17 cellular contexts compared by ENCODE assay signal in the genomic region with DNA sequence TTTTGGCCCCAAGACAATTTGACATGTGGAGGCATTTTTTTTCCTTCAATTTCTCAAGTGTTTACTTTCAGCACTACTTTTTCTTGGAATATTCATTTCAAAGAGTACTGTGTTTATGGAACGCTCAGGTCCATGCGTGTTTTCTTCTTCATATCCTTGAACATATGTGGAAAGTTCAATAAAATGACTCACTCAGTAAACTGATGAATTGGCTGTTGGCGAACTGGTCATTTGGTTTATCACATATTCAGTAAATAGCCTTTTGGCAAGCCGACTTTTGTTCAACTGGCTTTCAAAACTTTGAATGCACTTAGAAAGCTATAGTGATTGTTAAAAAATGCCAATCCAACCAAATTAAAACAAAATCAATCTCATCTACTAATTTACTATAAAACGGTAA.
DNase-seq lines count a peak whose midpoint lies in the region; ATAC-seq and TF ChIP-seq lines count a peak whose summit lies in the region.
"Had no signal": no experiment of that assay in that cellular context is flagged by ENCODE, and none has a peak within 500 bp of the region (broad histone marks: within the 10 kb centered on the region; RNA-seq: fewer than 3 reads in every experiment).

No MANE protein-coding gene starts in this region.

- no peak for ATAC-seq in HG03469 (IDR thresholded peaks at IDR 0.05; ENCODE audit: unreplicated experiment)
- no peak for ATAC-seq in GM18502 (IDR thresholded peaks at IDR 0.05; ENCODE audit: poor library complexity, unreplicated experiment)

- no peak overlapping the region for H3K27ac Mint-ChIP-seq in neural progenitor cell
- H3K27ac Mint-ChIP-seq: CD4-positive, CD25-positive, alpha-beta regulatory T cell; T-helper 1 cell treated with Interleukin-12 subunit alpha and Interleukin-12 subunit beta and Interleukin-4 antibody, amounts not matched to agents 30 μg/mL and 1 μg/mL, for 36 hours had no signal

- TF ChIP-seq POLR2A in vagina (IDR thresholded peaks at IDR 0.05), result no peak

- no peak overlapping the region for H3K9ac ChIP-seq in neural progenitor cell

- H3K4me1 ChIP-seq in neural progenitor cell, result no peaks in the 10 kb centered on the region
- no peaks in the 10 kb centered on the region for H3K4me1 ChIP-seq in vagina
- H3K4me1 ChIP-seq: BE2C, SJCRH30 had no signal

- peaks cover 7% of the 10 kb centered on the region for H3K4me1 Mint-ChIP-seq in neural progenitor cell

- peaks cover 2% of the 10 kb centered on the region for H3K9me3 Mint-ChIP-seq in neural progenitor cell
- H3K9me3 Mint-ChIP-seq: T-helper 1 cell treated with Interleukin-12 subunit alpha and Interleukin-12 subunit beta and Interleukin-4 antibody, amounts not matched to agents 30 μg/mL and 1 μg/mL, for 36 hours had no signal

- H3K9me3 ChIP-seq in neural progenitor cell (ENCODE audit: low read depth) (no peaks in the 10 kb centered on the region), vagina (no peaks in the 10 kb centered on the region)
- H3K9me3 ChIP-seq: BE2C, MG63, SJCRH30 had no signal

- TF ChIP-seq CTCF in neural progenitor cell (IDR thresholded peaks at IDR 0.05), result no peak
- TF ChIP-seq CTCF in vagina (IDR thresholded peaks at IDR 0.05), result no peak

- DNase-seq in DMS53 treated with DMSO at 0.1 percent for 48 hours (lab: John Stamatoyannopoulos, UW; ENCODE audit: unreplicated experiment) (peak; percentile 48), NCI-H69 (lab: John Stamatoyannopoulos, UW) (peak; percentile 38), epithelial cell of prostate (ENCODE audit: low read depth, low spot score) (peak; percentile 20), neural progenitor cell (ENCODE audit: low spot score) (no peak), vagina (ENCODE audit: extremely low spot score in 2 of 2) (no peak)
- DNase-seq in stimulated activated CD4-positive, alpha-beta T cell treated with anti-CD3 and anti-CD28 coated beads, Interleukin-1b, Interleukin-23, amount 100 ng/mL, for 48 hours, result no peak
- DNase-seq: BE2C; CD4-positive, CD25-positive, alpha-beta regulatory T cell; COR-L47; MG63; NCI-H1048; NCI-H1436; NCI-H2029; SJCRH30 had no signal

- H3K4me3 Mint-ChIP-seq in neural progenitor cell, result no peak overlapping the region
- H3K4me3 Mint-ChIP-seq: T-helper 1 cell treated with Interleukin-12 subunit alpha and Interleukin-12 subunit beta and Interleukin-4 antibody, amounts not matched to agents 30 μg/mL and 1 μg/mL, for 36 hours had no signal

- no peaks in the 10 kb centered on the region for H3K36me3 Mint-ChIP-seq in neural progenitor cell
- H3K36me3 Mint-ChIP-seq: CD4-positive, CD25-positive, alpha-beta regulatory T cell had no signal

- H3K27me3 ChIP-seq in neural progenitor cell (no peaks in the 10 kb centered on the region), vagina (no peaks in the 10 kb centered on the region)
- H3K27me3 ChIP-seq: BE2C, MG63, SJCRH30 had no signal

- no peaks in the 10 kb centered on the region for H3K79me2 ChIP-seq in neural progenitor cell (ENCODE audit: low read depth)

- H3K27ac ChIP-seq in epithelial cell of prostate, result peak overlapping the region; percentile 7
- H3K27ac ChIP-seq in neural progenitor cell, result no peak overlapping the region
- no peak overlapping the region for H3K27ac ChIP-seq in vagina
- H3K27ac ChIP-seq: SJCRH30 had no signal

- H2AFZ ChIP-seq in neural progenitor cell (replicated peaks), result peak overlapping the region; percentile 37

- H3K27me3 Mint-ChIP-seq in neural progenitor cell (ENCODE audit: insufficient read depth, low read depth), result no peaks in the 10 kb centered on the region

- H3K4me3 ChIP-seq in neural progenitor cell (no peak overlapping the region), vagina (no peak overlapping the region)
- H3K4me3 ChIP-seq: MG63, SJCRH30 had no signal

- no peaks in the 10 kb centered on the region for H3F3A ChIP-seq in neural progenitor cell (ENCODE audit: low read depth)

- H3K36me3 ChIP-seq in neural progenitor cell (no peaks in the 10 kb centered on the region), vagina (no peaks in the 10 kb centered on the region)
- H3K36me3 ChIP-seq: BE2C, MG63, SJCRH30 had no signal

- no peaks in the 10 kb centered on the region for H4K20me1 ChIP-seq in neural progenitor cell (ENCODE audit: low read depth)

- no peak overlapping the region for H3K4me2 ChIP-seq in neural progenitor cell

- intact Hi-C loops in vagina (cut with DNase I), result no loop called here

Comparison
In these comparisons a context has a peak if more than half of its experiments do, and no peak if none do; other contexts are left out.
1. DNase-seq: peak in DMS53 treated with DMSO at 0.1 percent for 48 hours (single experiment), NCI-H69 (single experiment) and epithelial cell of prostate (single experiment); none in neural progenitor cell (single experiment), vagina (0 of 2) and stimulated activated CD4-positive, alpha-beta T cell treated with anti-CD3 and anti-CD28 coated beads, Interleukin-1b, Interleukin-23, amount 100 ng/mL, for 48 hours (single experiment).